Comparison of ENCODE assay signal across 15 cellular contexts in genomic region chr3:71104090-71104489, GRCh38.
A peak's percentile ranks its signal among the peaks of the same experiment; 100 is the strongest.
DNase-seq lines count a peak whose midpoint lies in the region; ATAC-seq and TF ChIP-seq lines count a peak whose summit lies in the region.
"Had no signal": no experiment of that assay in that cellular context is flagged by ENCODE, and none has a peak within 500 bp of the region (broad histone marks: within the 10 kb centered on the region; RNA-seq: fewer than 3 reads in every experiment).

No MANE protein-coding gene starts in this region.

- peak in 1 of 2 donors; percentile 14 for ATAC-seq in activated T-cell treated with anti-CD3 and anti-CD28 coated beads, Interleukin-2, amount 50 U/mL, for 72 hours (replicated peaks in 1 of 2)
- ATAC-seq in activated T-helper 17 cell treated with anti-CD3 and anti-CD28 coated beads, Interleukin-2, amount 50 U/mL, for 72 hours (replicated peaks): peak; percentile 33
- no peak for ATAC-seq in thoracic aorta (ENCODE audit: insufficient number of reproducible peaks, low FRiP score, low read depth)
- ATAC-seq: GM23338 had no signal

- 79% methylated on average over 7 of the region's 7 CpGs for WGBS in hepatocyte (ENCODE audit: low lambda C conversion rate, missing lambda C conversion rate)

- H3K9ac ChIP-seq in Karpas-422 (ENCODE audit: low read length): no peak overlapping the region

- no peaks in the 10 kb centered on the region for H3K27me3 ChIP-seq in hepatocyte
- H3K27me3 ChIP-seq in thoracic aorta (replicated peaks; ENCODE audit: insufficient read depth): no peaks in the 10 kb centered on the region
- H3K27me3 ChIP-seq in Karpas-422 (ENCODE audit: low read length): no peaks in the 10 kb centered on the region
- H3K27me3 ChIP-seq: right atrium auricular region had no signal

- H3K36me3 ChIP-seq in hepatocyte (replicated peaks; ENCODE audit: insufficient read depth, low read depth) (no peaks in the 10 kb centered on the region), thoracic aorta (no peaks in the 10 kb centered on the region), Karpas-422 (ENCODE audit: insufficient read depth, low read length) (peaks cover 45% of the 10 kb centered on the region; the same call in 1 of the 2 replicates)
- H3K36me3 ChIP-seq: right atrium auricular region had no signal

- H3K36me3 Mint-ChIP-seq in activated T-cell treated with anti-CD3 and anti-CD28 coated beads, Interleukin-2, amount 50 U/mL, for 72 hours (ENCODE audit: insufficient read depth in 2 of 2): peaks cover 3 to 14% of the 10 kb centered on the region in 2 donors
- H3K36me3 Mint-ChIP-seq in activated T-helper 17 cell treated with anti-CD3 and anti-CD28 coated beads, Interleukin-2, amount 50 U/mL, for 72 hours (ENCODE audit: low read depth): peaks cover 94% of the 10 kb centered on the region

- H3K79me2 ChIP-seq in hepatocyte (peaks cover 85% of the 10 kb centered on the region), Karpas-422 (ENCODE audit: low read length) (peaks cover 99% of the 10 kb centered on the region)

- H2AFZ ChIP-seq in hepatocyte (no peak overlapping the region), Karpas-422 (ENCODE audit: low read length) (no peak overlapping the region)
- H2AFZ ChIP-seq: GM23338 had no signal

- no peaks in the 10 kb centered on the region for H3K9me2 ChIP-seq in hepatocyte (replicated peaks; ENCODE audit: insufficient read depth)
- no peaks in the 10 kb centered on the region for H3K9me2 ChIP-seq in Karpas-422 (replicated peaks; ENCODE audit: insufficient read depth, low read length)

- H3K9me3 Mint-ChIP-seq in activated T-cell treated with anti-CD3 and anti-CD28 coated beads, Interleukin-2, amount 50 U/mL, for 72 hours: no peaks in the 10 kb centered on the region
- H3K9me3 Mint-ChIP-seq in activated T-helper 17 cell treated with anti-CD3 and anti-CD28 coated beads, Interleukin-2, amount 50 U/mL, for 72 hours: no peaks in the 10 kb centered on the region
- H3K9me3 Mint-ChIP-seq: CD8-positive, alpha-beta memory T cell; GM23338 had no signal

- H3K4me2 ChIP-seq in hepatocyte: no peak overlapping the region
- H3K4me2 ChIP-seq in Karpas-422 (ENCODE audit: low read depth, low read length, poor library complexity, severe bottlenecking): no peak overlapping the region
- H3K4me2 ChIP-seq: GM23338 had no signal

- TF ChIP-seq CTCF in hepatocyte (IDR thresholded peaks at IDR 0.05; ENCODE audit: poor library complexity) (no peak), thoracic aorta (IDR thresholded peaks at IDR 0.05) (no peak)

- H3K4me1 ChIP-seq in hepatocyte (ENCODE audit: insufficient read depth) (peaks cover 25% of the 10 kb centered on the region), thoracic aorta (ENCODE audit: control insufficient read depth in 1 of 2, low read depth in 2 of 2) (peaks cover 74 to 97% of the 10 kb centered on the region in 2 donors), Karpas-422 (ENCODE audit: low read length) (peaks cover 28% of the 10 kb centered on the region)

- peak overlapping the region; percentile 8 for H3K27ac ChIP-seq in hepatocyte
- H3K27ac ChIP-seq in thoracic aorta: peak overlapping the region; percentile 84 to 91
- H3K27ac ChIP-seq in Karpas-422 (ENCODE audit: low read length): no peak overlapping the region

- H3K9me3 ChIP-seq in hepatocyte (ENCODE audit: low read depth) (no peaks in the 10 kb centered on the region), thoracic aorta (no peaks in the 10 kb centered on the region), Karpas-422 (ENCODE audit: low read length) (no peaks in the 10 kb centered on the region)
- H3K9me3 ChIP-seq: right atrium auricular region had no signal

- H3K4me1 Mint-ChIP-seq in activated T-cell treated with anti-CD3 and anti-CD28 coated beads, Interleukin-2, amount 50 U/mL, for 72 hours (ENCODE audit: low read depth): peaks cover 94% of the 10 kb centered on the region
- peaks cover 67% of the 10 kb centered on the region for H3K4me1 Mint-ChIP-seq in activated T-helper 17 cell treated with anti-CD3 and anti-CD28 coated beads, Interleukin-2, amount 50 U/mL, for 72 hours

- H3K27me3 Mint-ChIP-seq in activated T-cell treated with anti-CD3 and anti-CD28 coated beads, Interleukin-2, amount 50 U/mL, for 72 hours (ENCODE audit: low read depth): no peaks in the 10 kb centered on the region
- H3K27me3 Mint-ChIP-seq in activated T-helper 17 cell treated with anti-CD3 and anti-CD28 coated beads, Interleukin-2, amount 50 U/mL, for 72 hours: no peaks in the 10 kb centered on the region
- H3K27me3 Mint-ChIP-seq: CD8-positive, alpha-beta memory T cell had no signal

- peak overlapping the region; percentile 39 for H3K27ac Mint-ChIP-seq in activated T-cell treated with anti-CD3 and anti-CD28 coated beads, Interleukin-2, amount 50 U/mL, for 72 hours
- H3K27ac Mint-ChIP-seq in activated T-helper 17 cell treated with anti-CD3 and anti-CD28 coated beads, Interleukin-2, amount 50 U/mL, for 72 hours: peak overlapping the region; percentile 18
- H3K27ac Mint-ChIP-seq: GM23338 had no signal

- H4K20me1 ChIP-seq in hepatocyte (ENCODE audit: insufficient read depth, poor library complexity, severe bottlenecking) (no peaks in the 10 kb centered on the region), Karpas-422 (ENCODE audit: insufficient read depth, low read depth, low read length) (peaks cover 11% of the 10 kb centered on the region; the same call in 1 of the 2 replicates)

- DNase-seq in activated T-cell treated with anti-CD3 and anti-CD28 coated beads, Interleukin-2, amount 50 U/mL, for 72 hours: no peak
- no peak for DNase-seq in activated T-cell treated with anti-CD3 and anti-CD28 coated beads, Interleukin-2, amount 50 U/mL, for 1 hour
- DNase-seq in hepatocyte (ENCODE audit: low spot score) (no peak), thoracic aorta (ENCODE audit: low spot score) (no peak), cerebellar nuclear complex (lab: John Stamatoyannopoulos, UW) (no peak), NCI-H1105 (lab: John Stamatoyannopoulos, UW) (no peak), Karpas-422 (no peak)
- DNase-seq: activated CD4-positive, alpha-beta T cell treated with anti-CD3 and anti-CD28 coated beads, Interleukin-2, amount 50 U/mL, for 4 hours; CD8-positive, alpha-beta memory T cell; kidney; NCI-H1694 treated with DMSO at 0.1 percent for 48 hours; stimulated activated naive CD4-positive, alpha-beta T cell had no signal

- H3K4me3 Mint-ChIP-seq in activated T-cell treated with anti-CD3 and anti-CD28 coated beads, Interleukin-2, amount 50 U/mL, for 72 hours: peak overlapping the region in 1 of 2 donors; percentile 47
- peak overlapping the region; percentile 81 for H3K4me3 Mint-ChIP-seq in activated T-helper 17 cell treated with anti-CD3 and anti-CD28 coated beads, Interleukin-2, amount 50 U/mL, for 72 hours
- H3K4me3 Mint-ChIP-seq: CD8-positive, alpha-beta memory T cell; GM23338 had no signal

- H3K4me3 ChIP-seq in hepatocyte (no peak overlapping the region), thoracic aorta (no peak overlapping the region), Karpas-422 (ENCODE audit: low read length) (no peak overlapping the region)
- H3K4me3 ChIP-seq: GM23338, right atrium auricular region had no signal
